Comparison of ENCODE assay signal across 8 cellular contexts in the genomic region with DNA sequence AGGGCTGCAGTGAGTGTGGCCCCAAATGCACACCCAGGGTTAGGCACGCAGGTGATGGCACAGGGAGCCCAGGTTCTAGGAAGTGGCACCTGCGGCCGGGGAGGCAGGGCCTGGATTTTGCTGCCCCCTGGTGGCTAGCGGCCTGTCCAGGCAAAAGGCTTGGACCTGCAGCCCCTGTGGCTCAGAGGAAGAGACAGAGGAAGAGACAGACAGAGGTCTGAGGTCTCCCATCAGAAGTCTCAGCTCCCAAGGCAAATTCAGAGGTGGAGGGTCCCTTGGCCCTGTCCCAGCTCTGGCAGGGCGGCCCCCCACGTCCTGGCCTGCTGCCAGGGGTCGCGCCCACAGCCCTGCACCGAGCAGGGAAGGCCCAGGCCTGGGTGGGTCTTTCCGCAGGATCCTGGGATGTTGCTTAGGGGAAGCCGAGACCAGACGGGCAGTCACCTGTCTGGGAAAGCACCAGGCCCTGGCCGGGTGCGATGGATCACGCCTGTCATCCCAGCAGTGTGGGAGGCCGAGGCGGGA. TPM values are rescaled to one million over a fixed set of nuclear protein-coding genes. Genes with fewer than 3 reads are reported as not detected.
A peak's percentile ranks its signal among the peaks of the same experiment; 100 is the strongest.
DNase-seq lines count a peak whose midpoint lies in the region; ATAC-seq, FAIRE-seq and TF ChIP-seq lines count a peak whose summit lies in the region.

No MANE protein-coding gene starts in this region.

- no peaks in the 10 kb centered on the region for H3K9me1 ChIP-seq in IMR-90 (ENCODE audit: insufficient read depth, low read length)

- H3K36me3 ChIP-seq in IMR-90 (ENCODE audit: control insufficient read depth, insufficient read depth, low read length) (no peaks in the 10 kb centered on the region), SJCRH30 (no peaks in the 10 kb centered on the region), neutrophil (no peaks in the 10 kb centered on the region)

- peak overlapping the region; percentile 81 for H2AFZ ChIP-seq in IMR-90 (replicated peaks; ENCODE audit: low read length, poor library complexity)

- H2AK5ac ChIP-seq in IMR-90 (ENCODE audit: low read depth, low read length), result peak overlapping the region; percentile 35; the same call in 1 of the 2 replicates

- H3K9me3 ChIP-seq in A549 (no peaks in the 10 kb centered on the region), IMR-90 (ENCODE audit: control insufficient read depth, insufficient read depth, low read length) (no peaks in the 10 kb centered on the region), SJCRH30 (replicated peaks) (no peaks in the 10 kb centered on the region), neutrophil (no peaks in the 10 kb centered on the region)

- POLR2A ChIA-PET in A549 (lab: Yijun Ruan, JAX), result interaction anchor here (1.3 kb wide), 1 partner anchor 38 kb away, joined by 6 read pairs; a partner anchor contains a TSS
- POLR2A ChIA-PET in IMR-90 (lab: Charles Lee; ENCODE audit: unreplicated experiment), result interaction anchor here (0.6 kb wide), 1 partner anchor 23 kb away, joined by 4 read pairs; no protein-coding TSS in a partner anchor

- H2AK9ac ChIP-seq in IMR-90 (replicated peaks; ENCODE audit: low read depth, low read length, poor library complexity), result peak overlapping the region; percentile 52

- no TSS peak for BruUV-seq in IMR-90 (replicated peaks; lab: Mats Ljungman, UMichigan)

- no peak overlapping the region; the same call in 1 of the 2 replicates for H4K91ac ChIP-seq in IMR-90 (ENCODE audit: insufficient read depth, low read depth, low read length)

- ATAC-seq in A549 (peak in 1 of 2 experiments; percentile 67; a peak in 3 of 6 replicates), GM18498 (IDR thresholded peaks at IDR 0.05; ENCODE audit: unreplicated experiment) (peak; percentile 22), IMR-90 (ENCODE audit: low read depth) (peak; percentile 53)

- H3K23ac ChIP-seq in IMR-90 (ENCODE audit: low read depth, low read length), result no peak overlapping the region

- H3K27me3 ChIP-seq in IMR-90 (ENCODE audit: control insufficient read depth, insufficient read depth, low read length) (no peaks in the 10 kb centered on the region), SJCRH30 (peaks cover 18% of the 10 kb centered on the region), neutrophil (peaks cover 24% of the 10 kb centered on the region)

- no peak overlapping the region for H3K18ac ChIP-seq in IMR-90 (ENCODE audit: low read depth, low read length)

- H3K79me1 ChIP-seq in IMR-90 (ENCODE audit: low read depth in 1 of 2, low read length in 2 of 2), result peaks cover 0 to 10% of the 10 kb centered on the region in 2 experiments; a peak in 1 of 4 replicates

- H3K4me1 ChIP-seq in A549 (peaks cover 32% of the 10 kb centered on the region), IMR-90 (ENCODE audit: control insufficient read depth, insufficient read depth, low read length) (peaks cover 10% of the 10 kb centered on the region), SJCRH30 (peaks cover 24% of the 10 kb centered on the region), neutrophil (ENCODE audit: control insufficient read depth in 1 of 2, insufficient read depth in 1 of 2, low read depth in 1 of 2, low read length in 1 of 2) (peaks cover 33 to 46% of the 10 kb centered on the region in 2 experiments)

- TF ChIP-seq RAD21 in A549 (conservative IDR thresholded peaks at IDR 0.05 in 1 of 2, IDR thresholded peaks at IDR 0.05 in 1 of 2) (peak; percentile 92 to 93), IMR-90 (IDR thresholded peaks at IDR 0.05; ENCODE audit: low read length) (peak; percentile 92)

- WGBS in A549 (ENCODE audit: missing lambda C conversion rate), result 30% methylated on average over 12 of the region's 17 CpGs
- 15% methylated on average over 8 of the region's 17 CpGs; no CpG with 5 or more reads in 1 of the 2 experiments for WGBS in IMR-90 (ENCODE audit: extremely low coverage in 2 of 2, insufficient read length in 1 of 2), 2 experiments

- H3K56ac ChIP-seq in IMR-90 (ENCODE audit: extremely low read depth, insufficient read depth, low read length), result no peak overlapping the region

- H3K4me3 ChIP-seq in A549 (no peak overlapping the region), IMR-90 (ENCODE audit: insufficient read depth, low read depth, low read length) (no peak overlapping the region), SJCRH30 (no peak overlapping the region), neutrophil (ENCODE audit: low read depth in 1 of 2, low read length in 1 of 2) (peak overlapping the region; percentile 81 to 85)

- no peak overlapping the region for H2BK5ac ChIP-seq in IMR-90 (ENCODE audit: low read depth, low read length, poor library complexity, severe bottlenecking)

- no peak overlapping the region for H4K5ac ChIP-seq in IMR-90 (ENCODE audit: low read depth, low read length)

- intact Hi-C loops in IMR-90 (cut with micrococcal nuclease), result loop anchor here (5.0 kb wide), 1 partner anchor 116 kb away; no protein-coding TSS in a partner anchor

- H2BK15ac ChIP-seq in IMR-90 (ENCODE audit: low read depth, low read length), result no peak overlapping the region

- H3K4ac ChIP-seq in IMR-90 (ENCODE audit: low read depth, low read length), result no peak overlapping the region

- H3K27ac ChIP-seq in A549, result peak overlapping the region; percentile 89 to 91; a peak in 3 of 6 replicates
- H3K27ac ChIP-seq in IMR-90 (ENCODE audit: insufficient read depth, low read length), result no peak overlapping the region
- H3K27ac ChIP-seq in SJCRH30, result no peak overlapping the region
- peak overlapping the region; percentile 100 for H3K27ac ChIP-seq in neutrophil
- peak overlapping the region; percentile 90 for H3K27ac ChIP-seq in temporal lobe (ENCODE audit: low read depth, low read length)

- H2BK120ac ChIP-seq in IMR-90 (ENCODE audit: low read depth, low read length), result no peak overlapping the region

- 0 out of 2 replicates have a peak, but pooled peaks cover 3% of the 10 kb centered on the region for H4K20me1 ChIP-seq in IMR-90 (ENCODE audit: insufficient read depth, low read length)

- H3K14ac ChIP-seq in IMR-90 (replicated peaks; ENCODE audit: low read depth, low read length), result no peak overlapping the region

- CTCF ChIA-PET in A549 (lab: Yijun Ruan, JAX) (interaction anchor here (0.7 to 5.3 kb wide), 24 partner anchors 10 to 905 kb away, joined by 3 to 63 read pairs (median 6); a partner anchor contains a TSS), IMR-90 (lab: Yijun Ruan, JAX) (interaction anchor here (0.5 to 1.1 kb wide), 3 partner anchors 101 to 127 kb away, joined by 3 read pairs; no protein-coding TSS in a partner anchor)

- dilution Hi-C loops in IMR-90 (cut with HindIII; ENCODE audit: low sequenced_read_pairs, unreplicated experiment), result no loop called here

- peak overlapping the region; percentile 79 to 88; a peak in 2 of 4 replicates for H4K8ac ChIP-seq in IMR-90 (ENCODE audit: low read depth in 2 of 2, low read length in 2 of 2)

- TF ChIP-seq POLR2A in A549 (IDR thresholded peaks at IDR 0.05; ENCODE audit: low read length) (no peak), IMR-90 (IDR thresholded peaks at IDR 0.05; ENCODE audit: low read depth, low read length) (peak; percentile 37; the same call in 1 of the 2 replicates)

- no peak for TF ChIP-seq EP300 in A549 (IDR thresholded peaks at IDR 0.05)

- H2BK20ac ChIP-seq in IMR-90 (ENCODE audit: low read depth, low read length), result no peak overlapping the region

- no peak overlapping the region for H3K9ac ChIP-seq in IMR-90 (ENCODE audit: low read depth, low read length)

- peak overlapping the region; percentile 98 for H3K4me2 ChIP-seq in A549
- no peak overlapping the region for H3K4me2 ChIP-seq in IMR-90 (ENCODE audit: low read depth, low read length)

- FAIRE-seq in A549 (lab: Jason Lieb, UNC), result no peak
- no peak for FAIRE-seq in frontal cortex (lab: Jason Lieb, UNC)

- TF ChIP-seq CTCF in A549 (IDR thresholded peaks at IDR 0.05), result peak; percentile 77
- peak; percentile 88 for TF ChIP-seq CTCF in IMR-90 (conservative IDR thresholded peaks at IDR 0.05; ENCODE audit: low read depth, low read length)
- peak; percentile 94 for TF ChIP-seq CTCF in neutrophil (IDR thresholded peaks at IDR 0.05)

- in situ Hi-C loops in IMR-90 (cut with MboI; ENCODE audit: low sequenced_read_pairs), result loop anchor here (25.0 kb wide), 1 partner anchor 361 kb away; a partner anchor contains a TSS

- DNase-seq in A549 (ENCODE audit: low read depth in 1 of 2, low spot score in 1 of 2) (peak; percentile 59 to 78), IMR-90 (peak; percentile 56), SJCRH30 (peak; percentile 70 to 82), frontal cortex (ENCODE audit: low spot score in 2 of 2) (peak; percentile 88 to 89)
- peak; percentile 85 for DNase-seq in activated naive CD4-positive, alpha-beta T cell treated with Interleukin-2 at 50 U/mL for 16 hours

RNA-seq across cellular contexts. Expression of a gene that starts 8.0 kb away (rescaled TPM):
- polyA plus RNA-seq in A549 (2011; rRNA removed) (0.16 and 0.29 TPM in 2 replicates), A549 (2017; fragmentation: RNase III; extraction: RNeasy Plus Mini Kit Qiagen cat#74134 plus additional on column Dnase treatment) (0.22 to 0.31 TPM (median 0.25 TPM) in 3 replicates), IMR-90 (2012; rRNA removed) (4.2 and 4.6 TPM in 2 replicates)
- polyA plus RNA-seq in A549 (2012; cell fraction: cytosol; rRNA removed), result 0.16 and 0.25 TPM in 2 replicates
- polyA plus RNA-seq in A549 (2012; cell fraction: nucleus; rRNA removed), result 1.2 and 1.6 TPM in 2 replicates
- 0.29 and 0.34 TPM in 2 replicates for polyA minus RNA-seq in A549 (2011; rRNA and poly(A)+ RNA removed)
- total RNA-seq in IMR-90 (2012; rRNA removed) (1.3 and 1.7 TPM in 2 replicates), frontal cortex (2.4 TPM), temporal lobe (0.98 TPM)
- 3.1 and 5.7 TPM in 2 replicates for polyA plus RNA-seq in IMR-90 (2012; cell fraction: cytosol; rRNA removed)
- polyA plus RNA-seq in IMR-90 (2012; cell fraction: nucleus; rRNA removed; ENCODE audit: low replicate concordance), result 32.3 and 65.2 TPM in 2 replicates
- total RNA-seq in SJCRH30 (2014; rRNA removed; shearing (Covaris generic)), result 0.51 TPM in 1 of 2 replicates, not detected in the other

RNA-seq across cellular contexts. Expression of a gene that starts 18.1 kb away (rescaled TPM):
- not detected in 2 replicates for polyA plus RNA-seq in A549 (2011; rRNA removed)
- polyA plus RNA-seq in A549 (2012; cell fraction: cytosol; rRNA removed), result not detected in 2 replicates
- 0.04 and 0.07 TPM in 2 replicates for polyA plus RNA-seq in A549 (2012; cell fraction: nucleus; rRNA removed)
- not detected in 3 replicates for polyA plus RNA-seq in A549 (2017; fragmentation: RNase III; extraction: RNeasy Plus Mini Kit Qiagen cat#74134 plus additional on column Dnase treatment)
- not detected in 2 replicates for polyA minus RNA-seq in A549 (2011; rRNA and poly(A)+ RNA removed)
- not detected in 2 replicates for total RNA-seq in IMR-90 (2012; rRNA removed)
- not detected in 2 replicates for polyA plus RNA-seq in IMR-90 (2012; rRNA removed)
- 0.08 TPM in 1 of 2 replicates, not detected in the other for polyA plus RNA-seq in IMR-90 (2012; cell fraction: cytosol; rRNA removed)
- polyA plus RNA-seq in IMR-90 (2012; cell fraction: nucleus; rRNA removed; ENCODE audit: low replicate concordance), result 0.22 and 0.33 TPM in 2 replicates
- total RNA-seq in SJCRH30 (2014; rRNA removed; shearing (Covaris generic)), result not detected in 2 replicates
- 41.2 TPM for total RNA-seq in frontal cortex
- total RNA-seq in temporal lobe, result 13.3 TPM

RNA-seq across cellular contexts. Expression of a gene that starts 21.7 kb away (rescaled TPM):
- polyA plus RNA-seq in A549 (2011; rRNA removed), result 8.1 and 8.3 TPM in 2 replicates
- polyA plus RNA-seq in A549 (2012; cell fraction: cytosol; rRNA removed), result 14.2 and 14.9 TPM in 2 replicates
- 61.3 and 73.3 TPM in 2 replicates for polyA plus RNA-seq in A549 (2012; cell fraction: nucleus; rRNA removed)
- 13.4 to 16.1 TPM (median 13.8 TPM) in 3 replicates for polyA plus RNA-seq in A549 (2017; fragmentation: RNase III; extraction: RNeasy Plus Mini Kit Qiagen cat#74134 plus additional on column Dnase treatment)
- 13.1 and 27.0 TPM in 2 replicates for polyA minus RNA-seq in A549 (2011; rRNA and poly(A)+ RNA removed)
- 14.0 and 15.3 TPM in 2 replicates for total RNA-seq in IMR-90 (2012; rRNA removed)
- polyA plus RNA-seq in IMR-90 (2012; rRNA removed), result 18.5 and 23.3 TPM in 2 replicates
- polyA plus RNA-seq in IMR-90 (2012; cell fraction: cytosol; rRNA removed), result 18.5 and 21.4 TPM in 2 replicates
- polyA plus RNA-seq in IMR-90 (2012; cell fraction: nucleus; rRNA removed; ENCODE audit: low replicate concordance), result 113 and 229 TPM in 2 replicates
- total RNA-seq in SJCRH30 (2014; rRNA removed; shearing (Covaris generic)), result 42.1 and 48.8 TPM in 2 replicates
- total RNA-seq in frontal cortex, result 32.6 TPM
- 25.3 TPM for total RNA-seq in temporal lobe

RNA-seq across cellular contexts. Expression of a gene that starts 38.4 kb away (rescaled TPM):
- 4.4 and 6.6 TPM in 2 replicates for polyA plus RNA-seq in A549 (2011; rRNA removed)
- polyA plus RNA-seq in A549 (2012; cell fraction: cytosol; rRNA removed), result 14.3 and 19.8 TPM in 2 replicates
- polyA plus RNA-seq in A549 (2012; cell fraction: nucleus; rRNA removed), result 29.8 and 31.3 TPM in 2 replicates
- polyA plus RNA-seq in A549 (2017; fragmentation: RNase III; extraction: RNeasy Plus Mini Kit Qiagen cat#74134 plus additional on column Dnase treatment), result 14.7 to 17.4 TPM (median 16.4 TPM) in 3 replicates
- 4.5 and 5.9 TPM in 2 replicates for polyA minus RNA-seq in A549 (2011; rRNA and poly(A)+ RNA removed)
- 8.1 and 10.9 TPM in 2 replicates for total RNA-seq in IMR-90 (2012; rRNA removed)
- 22.3 and 23.0 TPM in 2 replicates for polyA plus RNA-seq in IMR-90 (2012; rRNA removed)
- polyA plus RNA-seq in IMR-90 (2012; cell fraction: cytosol; rRNA removed), result 23.1 and 35.9 TPM in 2 replicates
- 23.6 and 41.8 TPM in 2 replicates for polyA plus RNA-seq in IMR-90 (2012; cell fraction: nucleus; rRNA removed; ENCODE audit: low replicate concordance)
- 21.3 and 22.5 TPM in 2 replicates for total RNA-seq in SJCRH30 (2014; rRNA removed; shearing (Covaris generic))
- total RNA-seq in frontal cortex, result 12.6 TPM
- total RNA-seq in temporal lobe, result 14.5 TPM

Comparison
In these comparisons a context has a peak if more than half of its experiments do, and no peak if none do; other contexts are left out.
1. H3K27ac ChIP-seq: peak in A549 (2 of 2), neutrophil (single experiment) and temporal lobe (single experiment); none in IMR-90 (single experiment) and SJCRH30 (single experiment).
2. H3K4me3 ChIP-seq: peak in neutrophil (2 of 2); none in A549 (single experiment), IMR-90 (single experiment) and SJCRH30 (single experiment).
3. RNA of a gene that starts 18.1 kb away (total RNA-seq): 41.2 TPM in frontal cortex (single experiment) and 13.3 TPM in temporal lobe (single experiment); not detected in IMR-90 and not detected in SJCRH30; every median in the first group is over 10 times any median in the second.
4. Peak in every context shown above with its lines, with median percentiles within 50 percentile points of each other: DNase-seq and CTCF ChIP-seq.